8 cellular contexts compared by ENCODE assay signal in genomic region chr13:99967884-99968520, GRCh38. TPM values are rescaled to one million over a fixed set of nuclear protein-coding genes. Genes with fewer than 3 reads are reported as not detected.
DNase-seq lines count a peak whose midpoint lies in the region; ATAC-seq and TF ChIP-seq lines count a peak whose summit lies in the region.
"Had no signal": no experiment of that assay in that cellular context is flagged by ENCODE, and none has a peak within 500 bp of the region (broad histone marks: within the 10 kb centered on the region; RNA-seq: fewer than 3 reads in every experiment).

No MANE protein-coding gene starts in this region.

- dilution Hi-C loops in IMR-90 (cut with HindIII; ENCODE audit: low sequenced_read_pairs, unreplicated experiment), result no loop called here

- POLR2A ChIA-PET in Caco-2 (lab: Charles Lee), result no interaction called here
- POLR2A ChIA-PET in IMR-90 (lab: Charles Lee; ENCODE audit: unreplicated experiment), result no interaction called here

- H3K27ac ChIP-seq in IMR-90 (ENCODE audit: insufficient read depth, low read length), result no peak overlapping the region
- no peak overlapping the region for H3K27ac ChIP-seq in trophoblast cell (ENCODE audit: low read depth, low read length)

- no peak overlapping the region for H2BK20ac ChIP-seq in IMR-90 (ENCODE audit: low read depth, low read length)

- H3K79me2 ChIP-seq in trophoblast cell (ENCODE audit: control insufficient read depth, insufficient read depth, low read length, poor library complexity), result no peaks in the 10 kb centered on the region

- intact Hi-C loops in Caco-2 (cut with micrococcal nuclease; ENCODE audit: unreplicated experiment) (loop anchor here (5.0 kb wide), 1 partner anchor 51 kb away; no protein-coding TSS in a partner anchor), IMR-90 (cut with micrococcal nuclease) (no loop called here)

- H2BK12ac ChIP-seq in trophoblast cell (ENCODE audit: low read length), result no peak overlapping the region

- no peak overlapping the region for H4K91ac ChIP-seq in IMR-90 (ENCODE audit: insufficient read depth, low read depth, low read length)
- H4K91ac ChIP-seq in trophoblast cell (ENCODE audit: low read depth, low read length), result no peak overlapping the region

- peak overlapping the region; percentile 98 for H3K4me3 Mint-ChIP-seq in Caco-2 (ENCODE audit: unreplicated experiment)

- H3K18ac ChIP-seq in IMR-90 (ENCODE audit: low read depth, low read length) (no peak overlapping the region), trophoblast cell (ENCODE audit: low read length) (no peak overlapping the region)

- no peak overlapping the region for H3K56ac ChIP-seq in IMR-90 (ENCODE audit: extremely low read depth, insufficient read depth, low read length)

- H2AFZ ChIP-seq in IMR-90 (replicated peaks; ENCODE audit: low read length, poor library complexity) (peak overlapping the region; percentile 42), trophoblast cell (ENCODE audit: insufficient read depth, low read length, poor library complexity) (no peak overlapping the region)

- BruUV-seq in Caco-2 (replicated peaks; lab: Mats Ljungman, UMichigan), result no TSS peak
- BruUV-seq in IMR-90 (replicated peaks; lab: Mats Ljungman, UMichigan), result no TSS peak

- H3K9me3 Mint-ChIP-seq in Caco-2 (ENCODE audit: unreplicated experiment), result no peaks in the 10 kb centered on the region

- H3K4me2 ChIP-seq in IMR-90 (ENCODE audit: low read depth, low read length) (no peak overlapping the region), trophoblast cell (ENCODE audit: low read length) (peak overlapping the region; percentile 64)

- H2BK5ac ChIP-seq in IMR-90 (ENCODE audit: low read depth, low read length, poor library complexity, severe bottlenecking) (no peak overlapping the region), trophoblast cell (ENCODE audit: low read depth, low read length, poor library complexity) (no peak overlapping the region)

- H3K4ac ChIP-seq in IMR-90 (ENCODE audit: low read depth, low read length) (no peak overlapping the region), trophoblast cell (ENCODE audit: low read depth, low read length) (no peak overlapping the region)

- H3K4me3 ChIP-seq in Caco-2 (ENCODE audit: low read depth, low read length), result peak overlapping the region; percentile 70
- no peak overlapping the region for H3K4me3 ChIP-seq in IMR-90 (ENCODE audit: insufficient read depth, low read depth, low read length)
- no peak overlapping the region for H3K4me3 ChIP-seq in trophoblast cell (ENCODE audit: low read depth, low read length)

- TF ChIP-seq RAD21 in IMR-90 (IDR thresholded peaks at IDR 0.05; ENCODE audit: low read length), result no peak

- no peak overlapping the region for H2BK15ac ChIP-seq in IMR-90 (ENCODE audit: low read depth, low read length)

- H3K27ac Mint-ChIP-seq in Caco-2 (ENCODE audit: unreplicated experiment), result no peak overlapping the region

- no peaks in the 10 kb centered on the region for H3K79me1 ChIP-seq in IMR-90 (ENCODE audit: low read depth in 1 of 2, low read length in 2 of 2)
- no peaks in the 10 kb centered on the region for H3K79me1 ChIP-seq in trophoblast cell (ENCODE audit: low read length)

- peaks cover 14% of the 10 kb centered on the region; the same call in 1 of the 2 replicates for H3K4me1 ChIP-seq in Caco-2
- H3K4me1 ChIP-seq in IMR-90 (ENCODE audit: control insufficient read depth, insufficient read depth, low read length), result peaks cover 2% of the 10 kb centered on the region; the same call in 1 of the 2 replicates
- peaks cover 14 to 15% of the 10 kb centered on the region in 2 experiments for H3K4me1 ChIP-seq in trophoblast cell (ENCODE audit: control insufficient read depth in 1 of 2, insufficient read depth in 2 of 2, low read length in 2 of 2)

- H4K8ac ChIP-seq in IMR-90 (ENCODE audit: low read depth in 2 of 2, low read length in 2 of 2) (no peak overlapping the region), trophoblast cell (ENCODE audit: low read depth, low read length) (no peak overlapping the region)

- CTCF ChIA-PET in Caco-2 (lab: Charles Lee) (interaction anchor here (1.2 kb wide), 1 partner anchor 312 kb away, joined by 3 read pairs; no protein-coding TSS in a partner anchor), IMR-90 (lab: Yijun Ruan, JAX) (no interaction called here)

- no peak overlapping the region for H4K5ac ChIP-seq in IMR-90 (ENCODE audit: low read depth, low read length)

- TF ChIP-seq CTCF in Caco-2 (IDR thresholded peaks at IDR 0.05; ENCODE audit: insufficient read depth in 1 of 2, low read depth in 1 of 2, low read length in 1 of 2, severe bottlenecking in 1 of 2, unreplicated experiment in 1 of 2), result peak in 1 of 2 experiments; percentile 4
- TF ChIP-seq CTCF in IMR-90 (conservative IDR thresholded peaks at IDR 0.05; ENCODE audit: low read depth, low read length), result no peak

- ATAC-seq in IMR-90 (ENCODE audit: low read depth) (no peak), GM18867 (IDR thresholded peaks at IDR 0.05; ENCODE audit: unreplicated experiment) (no peak), GM21529 (IDR thresholded peaks at IDR 0.05; ENCODE audit: unreplicated experiment) (no peak)

- H2AK5ac ChIP-seq in IMR-90 (ENCODE audit: low read depth, low read length) (no peak overlapping the region), trophoblast cell (ENCODE audit: low read length) (no peak overlapping the region)

- H4K20me1 ChIP-seq in IMR-90 (ENCODE audit: insufficient read depth, low read length), result no peaks in the 10 kb centered on the region; the same call in 1 of the 2 replicates

- H2AK9ac ChIP-seq in IMR-90 (replicated peaks; ENCODE audit: low read depth, low read length, poor library complexity), result no peak overlapping the region

- H3K36me3 Mint-ChIP-seq in Caco-2 (ENCODE audit: insufficient read depth, unreplicated experiment), result no peaks in the 10 kb centered on the region

- H2BK120ac ChIP-seq in IMR-90 (ENCODE audit: low read depth, low read length), result no peak overlapping the region
- no peak overlapping the region for H2BK120ac ChIP-seq in trophoblast cell (ENCODE audit: insufficient read depth, low read length, poor library complexity)

- peaks cover 33% of the 10 kb centered on the region for H3K27me3 Mint-ChIP-seq in Caco-2 (ENCODE audit: insufficient read depth, unreplicated experiment)

- peaks cover 7% of the 10 kb centered on the region for H3K27me3 ChIP-seq in Caco-2 (replicated peaks; ENCODE audit: control insufficient read depth, insufficient read depth, low read length)
- peaks cover 84% of the 10 kb centered on the region for H3K27me3 ChIP-seq in IMR-90 (ENCODE audit: control insufficient read depth, insufficient read depth, low read length)
- H3K27me3 ChIP-seq in trophoblast cell (ENCODE audit: insufficient read depth, low read length), result peaks cover 50% of the 10 kb centered on the region

- H3K9me3 ChIP-seq in Caco-2 (no peaks in the 10 kb centered on the region), IMR-90 (ENCODE audit: control insufficient read depth, insufficient read depth, low read length) (peaks cover 18% of the 10 kb centered on the region), trophoblast cell (ENCODE audit: insufficient read depth, low read depth, low read length) (peaks cover 6% of the 10 kb centered on the region)

- H3K9me1 ChIP-seq in IMR-90 (ENCODE audit: insufficient read depth, low read length), result no peaks in the 10 kb centered on the region

- H3K23ac ChIP-seq in IMR-90 (ENCODE audit: low read depth, low read length) (no peak overlapping the region), trophoblast cell (ENCODE audit: low read length) (no peak overlapping the region)

- no peak for TF ChIP-seq POLR2A in IMR-90 (IDR thresholded peaks at IDR 0.05; ENCODE audit: low read depth, low read length)

- H3K14ac ChIP-seq in IMR-90 (replicated peaks; ENCODE audit: low read depth, low read length) (no peak overlapping the region), trophoblast cell (ENCODE audit: low read length) (no peak overlapping the region)

- H3K4me1 Mint-ChIP-seq in Caco-2 (ENCODE audit: low read depth, unreplicated experiment), result peaks cover 13% of the 10 kb centered on the region

- in situ Hi-C loops in IMR-90 (cut with MboI; ENCODE audit: low sequenced_read_pairs), result no loop called here

- 10% methylated on average over 24 of the region's 58 CpGs; no CpG with 5 or more reads in 1 of the 2 experiments for WGBS in IMR-90 (ENCODE audit: extremely low coverage in 2 of 2, insufficient read length in 1 of 2), 2 experiments
- no CpG with 5 or more reads among the region's 58 CpGs for WGBS in trophoblast cell (ENCODE audit: extremely low coverage, insufficient coverage, insufficient read length)

- no peak for DNase-seq in Caco-2
- DNase-seq in IMR-90, result no peak
- DNase-seq in ecto neural progenitor cell (ENCODE audit: low spot score), result peak; percentile 69
- DNase-seq in trophoblast cell, result no peak
- no peak for DNase-seq in NCI-H2196 treated with DMSO at 0.1 percent for 48 hours (lab: John Stamatoyannopoulos, UW; ENCODE audit: unreplicated experiment)

- H4K12ac ChIP-seq in trophoblast cell (ENCODE audit: low read depth, low read length), result no peak overlapping the region

- H3K36me3 ChIP-seq in Caco-2 (ENCODE audit: control insufficient read depth, insufficient read depth, low read length) (no peaks in the 10 kb centered on the region), IMR-90 (ENCODE audit: control insufficient read depth, insufficient read depth, low read length) (no peaks in the 10 kb centered on the region), trophoblast cell (ENCODE audit: control insufficient read depth in 1 of 2, insufficient read depth in 2 of 2, low read length in 2 of 2) (no peaks in the 10 kb centered on the region)

- no peak overlapping the region for H3K9ac ChIP-seq in IMR-90 (ENCODE audit: low read depth, low read length)
- no peak overlapping the region for H3K9ac ChIP-seq in trophoblast cell (ENCODE audit: low read length)

TF ChIP-seq in IMR-90, 13 proteins besides CTCF, POLR2A, EP300 and RAD21:
- TF ChIP-seq CEBPB (IDR thresholded peaks at IDR 0.05; ENCODE audit: low read depth, low read length) (no peak), CHD1 (IDR thresholded peaks at IDR 0.05; ENCODE audit: low read depth, low read length) (no peak), RFX5 (IDR thresholded peaks at IDR 0.05; ENCODE audit: low read depth, low read length) (no peak), MXI1 (IDR thresholded peaks at IDR 0.05; ENCODE audit: borderline replicate concordance, low read depth, low read length) (no peak)

RNA-seq across cellular contexts. Expression of gene ZIC5, which starts 3.6 kb away (rescaled TPM):
- total RNA-seq in Caco-2 (2022), result 0.49 and 0.66 TPM in 2 replicates
- not detected in 2 replicates for total RNA-seq in IMR-90 (2012; rRNA removed)
- not detected in 2 replicates for polyA plus RNA-seq in IMR-90 (2012; rRNA removed)
- not detected in 2 replicates for polyA plus RNA-seq in IMR-90 (2012; cell fraction: cytosol; rRNA removed)
- not detected in 2 replicates for polyA plus RNA-seq in IMR-90 (2012; cell fraction: nucleus; rRNA removed; ENCODE audit: low replicate concordance)
- 0.01 TPM in 1 of 2 replicates, not detected in the other for polyA plus RNA-seq in trophoblast cell (2013)
- total RNA-seq: T-helper 2 cell treated with Interferon-gamma antibody and Interleukin-4, amounts not matched to agents 100 ng/mL and 5 ng/mL, for 36 hours had no signal

RNA-seq across cellular contexts. Expression of gene ZIC2, which starts 13.6 kb away (rescaled TPM):
- total RNA-seq in Caco-2 (2022) (1.3 and 1.9 TPM in 2 replicates), IMR-90 (2012; rRNA removed) (not detected in 2 replicates)
- not detected in 2 replicates for polyA plus RNA-seq in IMR-90 (2012; rRNA removed)
- polyA plus RNA-seq in IMR-90 (2012; cell fraction: cytosol; rRNA removed), result not detected in 2 replicates
- polyA plus RNA-seq in IMR-90 (2012; cell fraction: nucleus; rRNA removed; ENCODE audit: low replicate concordance), result not detected in 2 replicates
- 0.05 and 0.07 TPM in 2 replicates for polyA plus RNA-seq in trophoblast cell (2013)
- total RNA-seq: T-helper 2 cell treated with Interferon-gamma antibody and Interleukin-4, amounts not matched to agents 100 ng/mL and 5 ng/mL, for 36 hours had no signal
